1 cellular context compared by ENCODE assay signal in the genomic region with DNA sequence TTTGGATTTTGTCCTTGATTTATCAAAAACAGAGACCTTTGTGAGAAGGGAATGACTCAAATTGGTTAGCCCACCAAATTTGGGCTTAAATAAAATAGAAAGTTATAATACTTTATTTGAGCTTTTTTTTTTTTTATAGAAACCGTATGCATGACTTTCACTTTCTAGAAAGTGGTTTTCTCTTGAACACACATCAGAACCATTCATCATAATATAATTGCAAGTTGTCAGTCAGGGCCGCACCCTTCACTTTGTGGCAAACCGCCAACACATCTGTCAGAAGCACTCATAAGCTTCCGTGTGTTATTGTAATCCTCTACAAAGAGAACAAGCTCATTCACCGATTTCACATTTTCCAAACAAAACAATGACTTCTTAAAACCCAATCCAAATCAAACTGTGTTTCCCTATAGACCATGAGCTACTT.
TF ChIP-seq lines count a peak whose summit lies in the region.

No MANE protein-coding gene starts in this region.

TF ChIP-seq in GM23338, 12 proteins besides CTCF, POLR2A, EP300 and RAD21 (continued from another document):
- TF ChIP-seq, protein P1, sequence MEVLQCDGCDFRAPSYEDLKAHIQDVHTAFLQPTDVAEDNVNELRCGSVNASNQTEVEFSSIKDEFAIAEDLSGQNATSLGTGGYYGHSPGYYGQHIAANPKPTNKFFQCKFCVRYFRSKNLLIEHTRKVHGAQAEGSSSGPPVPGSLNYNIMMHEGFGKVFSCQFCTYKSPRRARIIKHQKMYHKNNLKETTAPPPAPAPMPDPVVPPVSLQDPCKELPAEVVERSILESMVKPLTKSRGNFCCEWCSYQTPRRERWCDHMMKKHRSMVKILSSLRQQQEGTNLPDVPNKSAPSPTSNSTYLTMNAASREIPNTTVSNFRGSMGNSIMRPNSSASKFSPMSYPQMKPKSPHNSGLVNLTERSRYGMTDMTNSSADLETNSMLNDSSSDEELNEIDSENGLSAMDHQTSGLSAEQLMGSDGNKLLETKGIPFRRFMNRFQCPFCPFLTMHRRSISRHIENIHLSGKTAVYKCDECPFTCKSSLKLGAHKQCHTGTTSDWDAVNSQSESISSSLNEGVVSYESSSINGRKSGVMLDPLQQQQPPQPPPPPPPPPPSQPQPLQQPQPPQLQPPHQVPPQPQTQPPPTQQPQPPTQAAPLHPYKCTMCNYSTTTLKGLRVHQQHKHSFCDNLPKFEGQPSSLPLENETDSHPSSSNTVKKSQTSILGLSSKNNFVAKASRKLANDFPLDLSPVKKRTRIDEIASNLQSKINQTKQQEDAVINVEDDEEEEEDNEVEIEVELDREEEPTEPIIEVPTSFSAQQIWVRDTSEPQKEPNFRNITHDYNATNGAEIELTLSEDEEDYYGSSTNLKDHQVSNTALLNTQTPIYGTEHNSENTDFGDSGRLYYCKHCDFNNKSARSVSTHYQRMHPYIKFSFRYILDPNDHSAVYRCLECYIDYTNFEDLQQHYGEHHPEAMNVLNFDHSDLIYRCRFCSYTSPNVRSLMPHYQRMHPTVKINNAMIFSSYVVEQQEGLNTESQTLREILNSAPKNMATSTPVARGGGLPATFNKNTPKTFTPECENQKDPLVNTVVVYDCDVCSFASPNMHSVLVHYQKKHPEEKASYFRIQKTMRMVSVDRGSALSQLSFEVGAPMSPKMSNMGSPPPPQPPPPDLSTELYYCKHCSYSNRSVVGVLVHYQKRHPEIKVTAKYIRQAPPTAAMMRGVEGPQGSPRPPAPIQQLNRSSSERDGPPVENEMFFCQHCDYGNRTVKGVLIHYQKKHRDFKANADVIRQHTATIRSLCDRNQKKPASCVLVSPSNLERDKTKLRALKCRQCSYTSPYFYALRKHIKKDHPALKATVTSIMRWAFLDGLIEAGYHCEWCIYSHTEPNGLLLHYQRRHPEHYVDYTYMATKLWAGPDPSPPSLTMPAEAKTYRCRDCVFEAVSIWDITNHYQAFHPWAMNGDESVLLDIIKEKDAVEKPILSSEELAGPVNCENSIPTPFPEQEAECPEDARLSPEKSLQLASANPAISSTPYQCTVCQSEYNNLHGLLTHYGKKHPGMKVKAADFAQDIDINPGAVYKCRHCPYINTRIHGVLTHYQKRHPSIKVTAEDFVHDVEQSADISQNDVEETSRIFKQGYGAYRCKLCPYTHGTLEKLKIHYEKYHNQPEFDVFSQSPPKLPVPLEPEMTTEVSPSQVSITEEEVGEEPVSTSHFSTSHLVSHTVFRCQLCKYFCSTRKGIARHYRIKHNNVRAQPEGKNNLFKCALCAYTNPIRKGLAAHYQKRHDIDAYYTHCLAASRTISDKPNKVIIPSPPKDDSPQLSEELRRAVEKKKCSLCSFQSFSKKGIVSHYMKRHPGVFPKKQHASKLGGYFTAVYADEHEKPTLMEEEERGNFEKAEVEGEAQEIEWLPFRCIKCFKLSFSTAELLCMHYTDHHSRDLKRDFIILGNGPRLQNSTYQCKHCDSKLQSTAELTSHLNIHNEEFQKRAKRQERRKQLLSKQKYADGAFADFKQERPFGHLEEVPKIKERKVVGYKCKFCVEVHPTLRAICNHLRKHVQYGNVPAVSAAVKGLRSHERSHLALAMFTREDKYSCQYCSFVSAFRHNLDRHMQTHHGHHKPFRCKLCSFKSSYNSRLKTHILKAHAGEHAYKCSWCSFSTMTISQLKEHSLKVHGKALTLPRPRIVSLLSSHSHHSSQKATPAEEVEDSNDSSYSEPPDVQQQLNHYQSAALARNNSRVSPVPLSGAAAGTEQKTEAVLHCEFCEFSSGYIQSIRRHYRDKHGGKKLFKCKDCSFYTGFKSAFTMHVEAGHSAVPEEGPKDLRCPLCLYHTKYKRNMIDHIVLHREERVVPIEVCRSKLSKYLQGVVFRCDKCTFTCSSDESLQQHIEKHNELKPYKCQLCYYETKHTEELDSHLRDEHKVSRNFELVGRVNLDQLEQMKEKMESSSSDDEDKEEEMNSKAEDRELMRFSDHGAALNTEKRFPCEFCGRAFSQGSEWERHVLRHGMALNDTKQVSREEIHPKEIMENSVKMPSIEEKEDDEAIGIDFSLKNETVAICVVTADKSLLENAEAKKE (CRISPR knock-in tag; IDR thresholded peaks at IDR 0.05): no peak
- no peak for TF ChIP-seq STAT1 (IDR thresholded peaks at IDR 0.05; ENCODE audit: unreplicated experiment)
- no peak for TF ChIP-seq POLR2AphosphoS5 (IDR thresholded peaks at IDR 0.05; ENCODE audit: low read depth)
- no peak for TF ChIP-seq ZNF114 (CRISPR knock-in tag; IDR thresholded peaks at IDR 0.05)
- no peak for TF ChIP-seq JUNB (IDR thresholded peaks at IDR 0.05; ENCODE audit: unreplicated experiment)
- no peak for TF ChIP-seq CREB1 (CRISPR knock-in tag; IDR thresholded peaks at IDR 0.05; ENCODE audit: low read depth)
- TF ChIP-seq ZNF331 (CRISPR knock-in tag; IDR thresholded peaks at IDR 0.05; ENCODE audit: low read depth): no peak
